1 cellular context compared by ENCODE assay signal in the genomic region with DNA sequence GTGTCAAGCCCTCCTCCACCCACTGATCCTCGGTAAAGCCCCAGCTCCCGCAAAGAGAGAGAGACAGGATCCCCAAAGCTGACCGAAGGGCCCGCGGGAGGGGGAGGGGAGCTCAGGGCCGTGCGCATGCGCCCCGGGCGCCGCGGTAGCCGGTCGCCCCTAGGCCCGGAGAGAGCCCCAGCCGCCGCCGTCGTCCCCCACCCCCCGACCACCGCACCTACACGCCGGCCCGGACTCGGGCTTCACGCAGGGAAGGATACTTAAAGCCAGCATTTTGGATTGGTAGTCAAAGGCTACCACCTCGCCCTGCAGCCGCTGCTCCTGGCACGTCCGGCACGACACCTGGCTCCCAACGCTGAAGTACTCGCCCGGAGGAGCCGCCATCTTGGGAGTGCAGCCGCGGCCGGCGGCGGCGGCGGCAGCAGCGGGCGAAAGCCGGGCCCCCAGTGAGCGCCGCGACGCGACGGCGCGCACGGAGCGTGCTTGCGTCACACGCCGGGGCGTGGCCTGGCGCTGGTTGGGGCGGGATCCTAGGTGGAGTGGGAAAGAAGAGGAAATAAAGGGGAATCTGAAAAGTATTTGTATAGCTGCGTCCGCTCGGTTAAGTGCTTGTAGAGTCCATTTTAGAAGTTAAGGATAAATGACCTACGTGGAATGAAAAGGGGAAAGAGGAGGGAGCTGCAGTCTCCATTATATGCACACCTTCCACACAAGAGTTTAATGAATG.
TF ChIP-seq lines count a peak whose summit lies in the region.

A gene (minus strand): TSS at position 468 of the 727 bp plus-strand sequence. CDS start 84 bp downstream, at position 384.

TF ChIP-seq in K562, 482 proteins besides CTCF, POLR2A, EP300 and RAD21 (continued from another document and continues in another):
- TF ChIP-seq, protein P1, sequence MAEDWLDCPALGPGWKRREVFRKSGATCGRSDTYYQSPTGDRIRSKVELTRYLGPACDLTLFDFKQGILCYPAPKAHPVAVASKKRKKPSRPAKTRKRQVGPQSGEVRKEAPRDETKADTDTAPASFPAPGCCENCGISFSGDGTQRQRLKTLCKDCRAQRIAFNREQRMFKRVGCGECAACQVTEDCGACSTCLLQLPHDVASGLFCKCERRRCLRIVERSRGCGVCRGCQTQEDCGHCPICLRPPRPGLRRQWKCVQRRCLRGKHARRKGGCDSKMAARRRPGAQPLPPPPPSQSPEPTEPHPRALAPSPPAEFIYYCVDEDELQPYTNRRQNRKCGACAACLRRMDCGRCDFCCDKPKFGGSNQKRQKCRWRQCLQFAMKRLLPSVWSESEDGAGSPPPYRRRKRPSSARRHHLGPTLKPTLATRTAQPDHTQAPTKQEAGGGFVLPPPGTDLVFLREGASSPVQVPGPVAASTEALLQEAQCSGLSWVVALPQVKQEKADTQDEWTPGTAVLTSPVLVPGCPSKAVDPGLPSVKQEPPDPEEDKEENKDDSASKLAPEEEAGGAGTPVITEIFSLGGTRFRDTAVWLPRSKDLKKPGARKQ (CRISPR knock-in tag; IDR thresholded peaks at IDR 0.05): no peak
- TF ChIP-seq, protein P2, sequence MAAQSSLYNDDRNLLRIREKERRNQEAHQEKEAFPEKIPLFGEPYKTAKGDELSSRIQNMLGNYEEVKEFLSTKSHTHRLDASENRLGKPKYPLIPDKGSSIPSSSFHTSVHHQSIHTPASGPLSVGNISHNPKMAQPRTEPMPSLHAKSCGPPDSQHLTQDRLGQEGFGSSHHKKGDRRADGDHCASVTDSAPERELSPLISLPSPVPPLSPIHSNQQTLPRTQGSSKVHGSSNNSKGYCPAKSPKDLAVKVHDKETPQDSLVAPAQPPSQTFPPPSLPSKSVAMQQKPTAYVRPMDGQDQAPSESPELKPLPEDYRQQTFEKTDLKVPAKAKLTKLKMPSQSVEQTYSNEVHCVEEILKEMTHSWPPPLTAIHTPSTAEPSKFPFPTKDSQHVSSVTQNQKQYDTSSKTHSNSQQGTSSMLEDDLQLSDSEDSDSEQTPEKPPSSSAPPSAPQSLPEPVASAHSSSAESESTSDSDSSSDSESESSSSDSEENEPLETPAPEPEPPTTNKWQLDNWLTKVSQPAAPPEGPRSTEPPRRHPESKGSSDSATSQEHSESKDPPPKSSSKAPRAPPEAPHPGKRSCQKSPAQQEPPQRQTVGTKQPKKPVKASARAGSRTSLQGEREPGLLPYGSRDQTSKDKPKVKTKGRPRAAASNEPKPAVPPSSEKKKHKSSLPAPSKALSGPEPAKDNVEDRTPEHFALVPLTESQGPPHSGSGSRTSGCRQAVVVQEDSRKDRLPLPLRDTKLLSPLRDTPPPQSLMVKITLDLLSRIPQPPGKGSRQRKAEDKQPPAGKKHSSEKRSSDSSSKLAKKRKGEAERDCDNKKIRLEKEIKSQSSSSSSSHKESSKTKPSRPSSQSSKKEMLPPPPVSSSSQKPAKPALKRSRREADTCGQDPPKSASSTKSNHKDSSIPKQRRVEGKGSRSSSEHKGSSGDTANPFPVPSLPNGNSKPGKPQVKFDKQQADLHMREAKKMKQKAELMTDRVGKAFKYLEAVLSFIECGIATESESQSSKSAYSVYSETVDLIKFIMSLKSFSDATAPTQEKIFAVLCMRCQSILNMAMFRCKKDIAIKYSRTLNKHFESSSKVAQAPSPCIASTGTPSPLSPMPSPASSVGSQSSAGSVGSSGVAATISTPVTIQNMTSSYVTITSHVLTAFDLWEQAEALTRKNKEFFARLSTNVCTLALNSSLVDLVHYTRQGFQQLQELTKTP (IDR thresholded peaks at IDR 0.05; ENCODE audit: low read depth in 1 of 2, partially characterized antibody in 2 of 2): no peak
- TF ChIP-seq ZKSCAN3 (CRISPR knock-in tag; IDR thresholded peaks at IDR 0.05): no peak
- TF ChIP-seq HMGN3 (IDR thresholded peaks at IDR 0.05; ENCODE audit: borderline replicate concordance, extremely low read depth, insufficient read length, low read depth, low read length): peak; percentile 41
- TF ChIP-seq, protein P3, sequence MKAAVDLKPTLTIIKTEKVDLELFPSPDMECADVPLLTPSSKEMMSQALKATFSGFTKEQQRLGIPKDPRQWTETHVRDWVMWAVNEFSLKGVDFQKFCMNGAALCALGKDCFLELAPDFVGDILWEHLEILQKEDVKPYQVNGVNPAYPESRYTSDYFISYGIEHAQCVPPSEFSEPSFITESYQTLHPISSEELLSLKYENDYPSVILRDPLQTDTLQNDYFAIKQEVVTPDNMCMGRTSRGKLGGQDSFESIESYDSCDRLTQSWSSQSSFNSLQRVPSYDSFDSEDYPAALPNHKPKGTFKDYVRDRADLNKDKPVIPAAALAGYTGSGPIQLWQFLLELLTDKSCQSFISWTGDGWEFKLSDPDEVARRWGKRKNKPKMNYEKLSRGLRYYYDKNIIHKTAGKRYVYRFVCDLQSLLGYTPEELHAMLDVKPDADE (conservative IDR thresholded peaks at IDR 0.05; ENCODE audit: control insufficient read depth, low read depth, low read length): 0 out of 2 replicates have a peak, but pooled peaks have one; percentile 36
- TF ChIP-seq, protein P4, sequence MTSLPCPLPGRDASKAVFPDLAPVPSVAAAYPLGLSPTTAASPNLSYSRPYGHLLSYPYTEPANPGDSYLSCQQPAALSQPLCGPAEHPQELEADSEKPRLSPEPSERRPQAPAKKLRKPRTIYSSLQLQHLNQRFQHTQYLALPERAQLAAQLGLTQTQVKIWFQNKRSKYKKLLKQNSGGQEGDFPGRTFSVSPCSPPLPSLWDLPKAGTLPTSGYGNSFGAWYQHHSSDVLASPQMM (CRISPR knock-in tag; IDR thresholded peaks at IDR 0.05): no peak
- peak; percentile 60; the same call in 1 of the 2 replicates for TF ChIP-seq NCOA6 (IDR thresholded peaks at IDR 0.05)
- TF ChIP-seq, protein P5, sequence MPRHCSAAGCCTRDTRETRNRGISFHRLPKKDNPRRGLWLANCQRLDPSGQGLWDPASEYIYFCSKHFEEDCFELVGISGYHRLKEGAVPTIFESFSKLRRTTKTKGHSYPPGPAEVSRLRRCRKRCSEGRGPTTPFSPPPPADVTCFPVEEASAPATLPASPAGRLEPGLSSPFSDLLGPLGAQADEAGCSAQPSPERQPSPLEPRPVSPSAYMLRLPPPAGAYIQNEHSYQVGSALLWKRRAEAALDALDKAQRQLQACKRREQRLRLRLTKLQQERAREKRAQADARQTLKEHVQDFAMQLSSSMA (CRISPR knock-in tag; IDR thresholded peaks at IDR 0.05): no peak
- TF ChIP-seq, protein P6, sequence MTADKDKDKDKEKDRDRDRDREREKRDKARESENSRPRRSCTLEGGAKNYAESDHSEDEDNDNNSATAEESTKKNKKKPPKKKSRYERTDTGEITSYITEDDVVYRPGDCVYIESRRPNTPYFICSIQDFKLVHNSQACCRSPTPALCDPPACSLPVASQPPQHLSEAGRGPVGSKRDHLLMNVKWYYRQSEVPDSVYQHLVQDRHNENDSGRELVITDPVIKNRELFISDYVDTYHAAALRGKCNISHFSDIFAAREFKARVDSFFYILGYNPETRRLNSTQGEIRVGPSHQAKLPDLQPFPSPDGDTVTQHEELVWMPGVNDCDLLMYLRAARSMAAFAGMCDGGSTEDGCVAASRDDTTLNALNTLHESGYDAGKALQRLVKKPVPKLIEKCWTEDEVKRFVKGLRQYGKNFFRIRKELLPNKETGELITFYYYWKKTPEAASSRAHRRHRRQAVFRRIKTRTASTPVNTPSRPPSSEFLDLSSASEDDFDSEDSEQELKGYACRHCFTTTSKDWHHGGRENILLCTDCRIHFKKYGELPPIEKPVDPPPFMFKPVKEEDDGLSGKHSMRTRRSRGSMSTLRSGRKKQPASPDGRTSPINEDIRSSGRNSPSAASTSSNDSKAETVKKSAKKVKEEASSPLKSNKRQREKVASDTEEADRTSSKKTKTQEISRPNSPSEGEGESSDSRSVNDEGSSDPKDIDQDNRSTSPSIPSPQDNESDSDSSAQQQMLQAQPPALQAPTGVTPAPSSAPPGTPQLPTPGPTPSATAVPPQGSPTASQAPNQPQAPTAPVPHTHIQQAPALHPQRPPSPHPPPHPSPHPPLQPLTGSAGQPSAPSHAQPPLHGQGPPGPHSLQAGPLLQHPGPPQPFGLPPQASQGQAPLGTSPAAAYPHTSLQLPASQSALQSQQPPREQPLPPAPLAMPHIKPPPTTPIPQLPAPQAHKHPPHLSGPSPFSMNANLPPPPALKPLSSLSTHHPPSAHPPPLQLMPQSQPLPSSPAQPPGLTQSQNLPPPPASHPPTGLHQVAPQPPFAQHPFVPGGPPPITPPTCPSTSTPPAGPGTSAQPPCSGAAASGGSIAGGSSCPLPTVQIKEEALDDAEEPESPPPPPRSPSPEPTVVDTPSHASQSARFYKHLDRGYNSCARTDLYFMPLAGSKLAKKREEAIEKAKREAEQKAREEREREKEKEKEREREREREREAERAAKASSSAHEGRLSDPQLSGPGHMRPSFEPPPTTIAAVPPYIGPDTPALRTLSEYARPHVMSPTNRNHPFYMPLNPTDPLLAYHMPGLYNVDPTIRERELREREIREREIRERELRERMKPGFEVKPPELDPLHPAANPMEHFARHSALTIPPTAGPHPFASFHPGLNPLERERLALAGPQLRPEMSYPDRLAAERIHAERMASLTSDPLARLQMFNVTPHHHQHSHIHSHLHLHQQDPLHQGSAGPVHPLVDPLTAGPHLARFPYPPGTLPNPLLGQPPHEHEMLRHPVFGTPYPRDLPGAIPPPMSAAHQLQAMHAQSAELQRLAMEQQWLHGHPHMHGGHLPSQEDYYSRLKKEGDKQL (CRISPR knock-in tag; IDR thresholded peaks at IDR 0.05; ENCODE audit: borderline replicate concordance): no peak
- TF ChIP-seq TCF7L2 (IDR thresholded peaks at IDR 0.05; ENCODE audit: low read depth, low read length): no peak
- TF ChIP-seq CBX1 (IDR thresholded peaks at IDR 0.05; ENCODE audit: low read depth): peak; percentile 41; the same call in 1 of the 2 replicates
- no peak for TF ChIP-seq ZNF699 (CRISPR knock-in tag; IDR thresholded peaks at IDR 0.05; ENCODE audit: insufficient replicate concordance)
- TF ChIP-seq, protein P7, sequence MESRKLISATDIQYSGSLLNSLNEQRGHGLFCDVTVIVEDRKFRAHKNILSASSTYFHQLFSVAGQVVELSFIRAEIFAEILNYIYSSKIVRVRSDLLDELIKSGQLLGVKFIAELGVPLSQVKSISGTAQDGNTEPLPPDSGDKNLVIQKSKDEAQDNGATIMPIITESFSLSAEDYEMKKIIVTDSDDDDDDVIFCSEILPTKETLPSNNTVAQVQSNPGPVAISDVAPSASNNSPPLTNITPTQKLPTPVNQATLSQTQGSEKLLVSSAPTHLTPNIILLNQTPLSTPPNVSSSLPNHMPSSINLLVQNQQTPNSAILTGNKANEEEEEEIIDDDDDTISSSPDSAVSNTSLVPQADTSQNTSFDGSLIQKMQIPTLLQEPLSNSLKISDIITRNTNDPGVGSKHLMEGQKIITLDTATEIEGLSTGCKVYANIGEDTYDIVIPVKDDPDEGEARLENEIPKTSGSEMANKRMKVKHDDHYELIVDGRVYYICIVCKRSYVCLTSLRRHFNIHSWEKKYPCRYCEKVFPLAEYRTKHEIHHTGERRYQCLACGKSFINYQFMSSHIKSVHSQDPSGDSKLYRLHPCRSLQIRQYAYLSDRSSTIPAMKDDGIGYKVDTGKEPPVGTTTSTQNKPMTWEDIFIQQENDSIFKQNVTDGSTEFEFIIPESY (CRISPR knock-in tag; IDR thresholded peaks at IDR 0.05): peak; percentile 45; the same call in 1 of the 2 replicates
- TF ChIP-seq, protein P8, sequence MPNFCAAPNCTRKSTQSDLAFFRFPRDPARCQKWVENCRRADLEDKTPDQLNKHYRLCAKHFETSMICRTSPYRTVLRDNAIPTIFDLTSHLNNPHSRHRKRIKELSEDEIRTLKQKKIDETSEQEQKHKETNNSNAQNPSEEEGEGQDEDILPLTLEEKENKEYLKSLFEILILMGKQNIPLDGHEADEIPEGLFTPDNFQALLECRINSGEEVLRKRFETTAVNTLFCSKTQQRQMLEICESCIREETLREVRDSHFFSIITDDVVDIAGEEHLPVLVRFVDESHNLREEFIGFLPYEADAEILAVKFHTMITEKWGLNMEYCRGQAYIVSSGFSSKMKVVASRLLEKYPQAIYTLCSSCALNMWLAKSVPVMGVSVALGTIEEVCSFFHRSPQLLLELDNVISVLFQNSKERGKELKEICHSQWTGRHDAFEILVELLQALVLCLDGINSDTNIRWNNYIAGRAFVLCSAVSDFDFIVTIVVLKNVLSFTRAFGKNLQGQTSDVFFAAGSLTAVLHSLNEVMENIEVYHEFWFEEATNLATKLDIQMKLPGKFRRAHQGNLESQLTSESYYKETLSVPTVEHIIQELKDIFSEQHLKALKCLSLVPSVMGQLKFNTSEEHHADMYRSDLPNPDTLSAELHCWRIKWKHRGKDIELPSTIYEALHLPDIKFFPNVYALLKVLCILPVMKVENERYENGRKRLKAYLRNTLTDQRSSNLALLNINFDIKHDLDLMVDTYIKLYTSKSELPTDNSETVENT (CRISPR knock-in tag; IDR thresholded peaks at IDR 0.05): 0 out of 2 replicates have a peak, but pooled peaks have one; percentile 76
- no peak for TF ChIP-seq NBN (IDR thresholded peaks at IDR 0.05; ENCODE audit: low read depth)
- TF ChIP-seq L3MBTL2 (IDR thresholded peaks at IDR 0.05): peak; percentile 60
- peak; percentile 94 for TF ChIP-seq CXXC5 (CRISPR knock-in tag; IDR thresholded peaks at IDR 0.05)
- TF ChIP-seq, protein P9, sequence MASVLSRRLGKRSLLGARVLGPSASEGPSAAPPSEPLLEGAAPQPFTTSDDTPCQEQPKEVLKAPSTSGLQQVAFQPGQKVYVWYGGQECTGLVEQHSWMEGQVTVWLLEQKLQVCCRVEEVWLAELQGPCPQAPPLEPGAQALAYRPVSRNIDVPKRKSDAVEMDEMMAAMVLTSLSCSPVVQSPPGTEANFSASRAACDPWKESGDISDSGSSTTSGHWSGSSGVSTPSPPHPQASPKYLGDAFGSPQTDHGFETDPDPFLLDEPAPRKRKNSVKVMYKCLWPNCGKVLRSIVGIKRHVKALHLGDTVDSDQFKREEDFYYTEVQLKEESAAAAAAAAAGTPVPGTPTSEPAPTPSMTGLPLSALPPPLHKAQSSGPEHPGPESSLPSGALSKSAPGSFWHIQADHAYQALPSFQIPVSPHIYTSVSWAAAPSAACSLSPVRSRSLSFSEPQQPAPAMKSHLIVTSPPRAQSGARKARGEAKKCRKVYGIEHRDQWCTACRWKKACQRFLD (CRISPR knock-in tag; IDR thresholded peaks at IDR 0.05): peak; percentile 32; the same call in 1 of the 2 replicates
- no peak for TF ChIP-seq ATF1 (CRISPR knock-in tag; IDR thresholded peaks at IDR 0.05)
- peak; percentile 93 for TF ChIP-seq ATF1 (tag; IDR thresholded peaks at IDR 0.05)
- TF ChIP-seq ZNF384 (IDR thresholded peaks at IDR 0.05; ENCODE audit: low read depth, low read length): no peak
- peak; percentile 58; the same call in 1 of the 2 replicates for TF ChIP-seq EP400 (IDR thresholded peaks at IDR 0.05)
- TF ChIP-seq FIP1L1 (IDR thresholded peaks at IDR 0.05; ENCODE audit: low read depth, low read length, poor library complexity, severe bottlenecking): peak; percentile 48
- no peak for TF ChIP-seq FOXK1 (CRISPR knock-in tag; IDR thresholded peaks at IDR 0.05; ENCODE audit: borderline replicate concordance)
- TF ChIP-seq RBM22 (IDR thresholded peaks at IDR 0.05; ENCODE audit: low read depth, low read length, poor library complexity, severe bottlenecking): peak; percentile 36
- no peak for TF ChIP-seq PTRF (tag; IDR thresholded peaks at IDR 0.05)
- no peak for TF ChIP-seq RBM15 (IDR thresholded peaks at IDR 0.05; ENCODE audit: insufficient read depth, low read length)
- TF ChIP-seq CEBPG (CRISPR knock-in tag; IDR thresholded peaks at IDR 0.05): peak; percentile 69
- peak; percentile 70 to 87 for TF ChIP-seq CEBPG (tag; conservative IDR thresholded peaks at IDR 0.05 in 1 of 2, IDR thresholded peaks at IDR 0.05 in 1 of 2)
- peak; percentile 81 for TF ChIP-seq TAF9B (IDR thresholded peaks at IDR 0.05; ENCODE audit: partially characterized antibody)
- no peak for TF ChIP-seq ZNF124 (CRISPR knock-in tag; IDR thresholded peaks at IDR 0.05)
- no peak for TF ChIP-seq RFX7 (CRISPR knock-in tag; IDR thresholded peaks at IDR 0.05)
- TF ChIP-seq CBFA2T2 (conservative IDR thresholded peaks at IDR 0.05): no peak
- TF ChIP-seq ZNF224 (CRISPR knock-in tag; IDR thresholded peaks at IDR 0.05): no peak
- TF ChIP-seq FUS (optimal IDR thresholded peaks at IDR 0.05; ENCODE audit: low read depth, low read length): peak; percentile 46
- TF ChIP-seq POLR2B (IDR thresholded peaks at IDR 0.05; ENCODE audit: low read depth, partially characterized antibody): peak; percentile 63
